Comparison of ENCODE assay signal across 37 cellular contexts in the genomic region with DNA sequence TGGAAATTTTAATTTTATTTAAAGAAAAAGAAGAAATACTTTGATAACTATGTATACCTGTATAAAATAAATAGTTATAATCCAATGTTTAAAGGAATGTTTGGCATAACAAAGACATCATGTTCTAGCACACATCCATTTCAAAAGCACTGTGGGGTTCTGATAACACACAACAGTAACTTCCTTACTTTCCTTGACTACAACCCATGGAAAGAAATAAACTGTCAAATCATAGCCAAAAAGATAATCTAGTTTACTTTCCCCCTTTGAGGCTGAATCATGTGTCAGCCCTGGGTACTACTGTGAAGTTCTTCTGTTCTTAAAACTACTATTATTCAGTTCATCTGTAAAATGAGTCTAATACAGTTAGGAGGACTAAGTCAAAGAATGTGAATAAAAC.
"Had no signal": no experiment of that assay in that cellular context is flagged by ENCODE, and none has a peak within 500 bp of the region (broad histone marks: within the 10 kb centered on the region; RNA-seq: fewer than 3 reads in every experiment).

No MANE protein-coding gene starts in this region.

- ATAC-seq: activated CD4-positive, alpha-beta T cell treated with anti-CD3 and anti-CD28 coated beads for 36 hours; activated CD4-positive, CD25-positive, alpha-beta regulatory T cell treated with anti-CD3 and anti-CD28 coated beads, Interleukin-2, amount 50 U/mL, for 24 hours; activated CD8-positive, alpha-beta memory T cell treated with anti-CD3 and anti-CD28 coated beads, Interleukin-2, amount 10 ng/mL, durations not matched to agents 7 days and 5 days; activated CD8-positive, alpha-beta T cell treated with anti-CD3 and anti-CD28 coated beads, Interleukin-2, amount 10 ng/mL, durations not matched to agents 7 days and 5 days; activated naive CD8-positive, alpha-beta T cell treated with anti-CD3 and anti-CD28 coated beads, Interleukin-2, amount 50 U/mL, for 24 hours; WTC11 had no signal

- H3K36me3 Mint-ChIP-seq: activated CD8-positive, alpha-beta memory T cell treated with anti-CD3 and anti-CD28 coated beads, Interleukin-2, amount 10 ng/mL, durations not matched to agents 7 days and 5 days; activated naive CD4-positive, alpha-beta T cell treated with anti-CD3 and anti-CD28 coated beads, Interleukin-2, amount 10 ng/mL, durations not matched to agents 7 days and 5 days; activated naive CD4-positive, alpha-beta T cell treated with anti-CD3 and anti-CD28 coated beads, Interleukin-2, amount 50 U/mL, for 24 hours; activated naive CD8-positive, alpha-beta T cell; activated naive CD8-positive, alpha-beta T cell treated with anti-CD3 and anti-CD28 coated beads, Interleukin-2, amount 10 ng/mL, durations not matched to agents 7 days and 5 days had no signal

- H3K27ac ChIP-seq: ascending aorta, brain microvascular endothelial cell, breast epithelium, WERI-Rb-1 had no signal

- H3K9me3 Mint-ChIP-seq: activated CD4-positive, alpha-beta memory T cell treated with anti-CD3 and anti-CD28 coated beads, Interleukin-2, amount 10 ng/mL, durations not matched to agents 7 days and 5 days; activated CD4-positive, alpha-beta T cell treated with anti-CD3 and anti-CD28 coated beads, Interleukin-2, amount 10 ng/mL, durations not matched to agents 7 days and 5 days; activated naive CD4-positive, alpha-beta T cell treated with anti-CD3 and anti-CD28 coated beads, Interleukin-2, amount 10 ng/mL, durations not matched to agents 7 days and 5 days; activated naive CD4-positive, alpha-beta T cell treated with anti-CD3 and anti-CD28 coated beads, Interleukin-2, amount 50 U/mL, for 24 hours; activated naive CD8-positive, alpha-beta T cell treated with anti-CD3 and anti-CD28 coated beads, Interleukin-2, amount 10 ng/mL, durations not matched to agents 7 days and 5 days; activated naive CD8-positive, alpha-beta T cell treated with anti-CD3 and anti-CD28 coated beads, Interleukin-2, amount 50 U/mL, for 24 hours; activated T-cell treated with anti-CD3 and anti-CD28 coated beads, Interleukin-2, amount 50 U/mL, for 24 hours; activated T-helper 2 cell treated with anti-CD3 and anti-CD28 coated beads, Interferon-gamma antibody, Interleukin-2, Interleukin-4, amounts not matched to agents 10 μg/mL and 5 μg/mL and 100 μg/mL, durations not matched to agents 14 hours and 24 hours and 36 hours; T-helper 1 cell treated with Interleukin-12 subunit alpha and Interleukin-12 subunit beta and Interleukin-4 antibody, amounts not matched to agents 30 μg/mL and 1 μg/mL, for 36 hours; T-helper 2 cell treated with Interferon-gamma antibody and Interleukin-4, amounts not matched to agents 5 μg/mL and 100 μg/mL, for 36 hours had no signal

- H3K4me1 Mint-ChIP-seq: activated CD4-positive, alpha-beta memory T cell treated with anti-CD3 and anti-CD28 coated beads, Interleukin-2, amount 10 ng/mL, durations not matched to agents 7 days and 5 days; activated CD4-positive, alpha-beta T cell treated with anti-CD3 and anti-CD28 coated beads for 36 hours; activated CD4-positive, alpha-beta T cell treated with anti-CD3 and anti-CD28 coated beads, Interleukin-2, amount 10 ng/mL, durations not matched to agents 7 days and 5 days; activated CD8-positive, alpha-beta memory T cell treated with anti-CD3 and anti-CD28 coated beads, Interleukin-2, amount 10 ng/mL, durations not matched to agents 7 days and 5 days; activated naive CD4-positive, alpha-beta T cell treated with anti-CD3 and anti-CD28 coated beads, Interleukin-2, amount 10 ng/mL, durations not matched to agents 7 days and 5 days; activated naive CD4-positive, alpha-beta T cell treated with anti-CD3 and anti-CD28 coated beads, Interleukin-2, amount 50 U/mL, for 24 hours; activated naive CD8-positive, alpha-beta T cell treated with anti-CD3 and anti-CD28 coated beads, Interleukin-2, amount 10 ng/mL, durations not matched to agents 7 days and 5 days; activated naive CD8-positive, alpha-beta T cell treated with anti-CD3 and anti-CD28 coated beads, Interleukin-2, amount 50 U/mL, for 24 hours; WTC11 had no signal

- DNase-seq: activated CD4-positive, alpha-beta memory T cell treated with anti-CD3 and anti-CD28 coated beads, Interleukin-2, amount 10 ng/mL, durations not matched to agents 7 days and 5 days; activated CD4-positive, alpha-beta T cell treated with anti-CD3 and anti-CD28 coated beads for 1 hour; activated CD4-positive, alpha-beta T cell treated with anti-CD3 and anti-CD28 coated beads for 36 hours; activated CD4-positive, alpha-beta T cell treated with anti-CD3 and anti-CD28 coated beads for 48 hours; activated CD4-positive, alpha-beta T cell treated with anti-CD3 and anti-CD28 coated beads, Interleukin-2, amount 10 ng/mL, durations not matched to agents 7 days and 5 days; activated CD4-positive, alpha-beta T cell treated with anti-CD3 and anti-CD28 coated beads, Interleukin-2, amount 50 U/mL, for 48 hours; activated CD4-positive, CD25-positive, alpha-beta regulatory T cell; activated CD8-positive, alpha-beta memory T cell treated with anti-CD3 and anti-CD28 coated beads for 24 hours; activated CD8-positive, alpha-beta memory T cell treated with anti-CD3 and anti-CD28 coated beads, Interleukin-2, amount 10 ng/mL, durations not matched to agents 7 days and 5 days; activated CD8-positive, alpha-beta memory T cell treated with anti-CD3 and anti-CD28 coated beads, Interleukin-2, amount 50 U/mL, for 48 hours; activated CD8-positive, alpha-beta T cell treated with anti-CD3 and anti-CD28 coated beads, Interleukin-2, amount 10 ng/mL, durations not matched to agents 7 days and 5 days; activated effector memory CD4-positive, alpha-beta T cell treated with Interleukin-2 at 50 U/mL for 16 hours; activated gamma-delta T cell; activated naive CD4-positive, alpha-beta T cell treated with anti-CD3 and anti-CD28 coated beads, Interleukin-2, amount 10 ng/mL, durations not matched to agents 7 days and 5 days; activated naive CD4-positive, alpha-beta T cell treated with Interleukin-2 at 50 U/mL for 16 hours; activated naive CD8-positive, alpha-beta T cell treated with anti-CD3 and anti-CD28 coated beads, Interleukin-2, amount 10 ng/mL, durations not matched to agents 7 days and 5 days; activated naive CD8-positive, alpha-beta T cell treated with anti-CD3 and anti-CD28 coated beads, Interleukin-2, amount 50 U/mL, for 24 hours; activated T-cell treated with anti-CD3 and anti-CD28 coated beads, Interleukin-2, amount 50 U/mL, for 24 hours; activated T-cell treated with anti-CD3 and anti-CD28 coated beads, Interleukin-2, amount 50 U/mL, for 48 hours; amygdala; anterior cingulate cortex; brain microvascular endothelial cell; central memory CD4-positive, alpha-beta T cell; T-helper 2 cell; T-helper 9 cell; WERI-Rb-1 had no signal

- FAIRE-seq: colon, TTC549 had no signal

- H3K4me3 Mint-ChIP-seq: activated CD4-positive, alpha-beta memory T cell treated with anti-CD3 and anti-CD28 coated beads, Interleukin-2, amount 10 ng/mL, durations not matched to agents 7 days and 5 days; activated CD4-positive, alpha-beta T cell treated with anti-CD3 and anti-CD28 coated beads for 36 hours; activated CD4-positive, alpha-beta T cell treated with anti-CD3 and anti-CD28 coated beads, Interleukin-2, amount 10 ng/mL, durations not matched to agents 7 days and 5 days; activated CD8-positive, alpha-beta memory T cell treated with anti-CD3 and anti-CD28 coated beads, Interleukin-2, amount 10 ng/mL, durations not matched to agents 7 days and 5 days; activated CD8-positive, alpha-beta T cell treated with anti-CD3 and anti-CD28 coated beads, Interleukin-2, amount 10 ng/mL, durations not matched to agents 7 days and 5 days; activated naive CD4-positive, alpha-beta T cell treated with anti-CD3 and anti-CD28 coated beads, Interleukin-2, amount 10 ng/mL, durations not matched to agents 7 days and 5 days; activated naive CD4-positive, alpha-beta T cell treated with anti-CD3 and anti-CD28 coated beads, Interleukin-2, amount 50 U/mL, for 24 hours; activated naive CD8-positive, alpha-beta T cell; activated naive CD8-positive, alpha-beta T cell treated with anti-CD3 and anti-CD28 coated beads, Interleukin-2, amount 10 ng/mL, durations not matched to agents 7 days and 5 days; activated naive CD8-positive, alpha-beta T cell treated with anti-CD3 and anti-CD28 coated beads, Interleukin-2, amount 50 U/mL, for 24 hours; activated T-cell treated with anti-CD3 and anti-CD28 coated beads, Interleukin-2, amount 50 U/mL, for 24 hours; T-helper 1 cell treated with Interleukin-12 subunit alpha and Interleukin-12 subunit beta and Interleukin-4 antibody, amounts not matched to agents 30 μg/mL and 1 μg/mL, for 36 hours; T-helper 2 cell treated with Interferon-gamma antibody and Interleukin-4, amounts not matched to agents 5 μg/mL and 100 μg/mL, for 36 hours; WTC11 had no signal

- H3K27ac Mint-ChIP-seq: activated CD4-positive, alpha-beta memory T cell treated with anti-CD3 and anti-CD28 coated beads, Interleukin-2, amount 10 ng/mL, durations not matched to agents 7 days and 5 days; activated CD4-positive, alpha-beta T cell treated with anti-CD3 and anti-CD28 coated beads for 36 hours; activated CD4-positive, alpha-beta T cell treated with anti-CD3 and anti-CD28 coated beads, Interleukin-2, amount 10 ng/mL, durations not matched to agents 7 days and 5 days; activated CD8-positive, alpha-beta memory T cell treated with anti-CD3 and anti-CD28 coated beads, Interleukin-2, amount 10 ng/mL, durations not matched to agents 7 days and 5 days; activated CD8-positive, alpha-beta T cell treated with anti-CD3 and anti-CD28 coated beads, Interleukin-2, amount 10 ng/mL, durations not matched to agents 7 days and 5 days; activated naive CD4-positive, alpha-beta T cell treated with anti-CD3 and anti-CD28 coated beads, Interleukin-2, amount 10 ng/mL, durations not matched to agents 7 days and 5 days; activated naive CD4-positive, alpha-beta T cell treated with anti-CD3 and anti-CD28 coated beads, Interleukin-2, amount 50 U/mL, for 24 hours; activated naive CD8-positive, alpha-beta T cell; activated naive CD8-positive, alpha-beta T cell treated with anti-CD3 and anti-CD28 coated beads, Interleukin-2, amount 10 ng/mL, durations not matched to agents 7 days and 5 days; activated naive CD8-positive, alpha-beta T cell treated with anti-CD3 and anti-CD28 coated beads, Interleukin-2, amount 50 U/mL, for 24 hours; activated T-cell treated with anti-CD3 and anti-CD28 coated beads, Interleukin-2, amount 50 U/mL, for 24 hours; activated T-helper 2 cell treated with anti-CD3 and anti-CD28 coated beads, Interferon-gamma antibody, Interleukin-2, Interleukin-4, amounts not matched to agents 10 μg/mL and 5 μg/mL and 100 μg/mL, durations not matched to agents 14 hours and 24 hours and 36 hours; T-helper 1 cell treated with Interleukin-12 subunit alpha and Interleukin-12 subunit beta and Interleukin-4 antibody, amounts not matched to agents 30 μg/mL and 1 μg/mL, for 36 hours; T-helper 2 cell treated with Interferon-gamma antibody and Interleukin-4, amounts not matched to agents 5 μg/mL and 100 μg/mL, for 36 hours; WTC11 had no signal

- H3K27me3 Mint-ChIP-seq: activated naive CD4-positive, alpha-beta T cell treated with anti-CD3 and anti-CD28 coated beads, Interleukin-2, amount 10 ng/mL, durations not matched to agents 7 days and 5 days; activated naive CD8-positive, alpha-beta T cell; activated naive CD8-positive, alpha-beta T cell treated with anti-CD3 and anti-CD28 coated beads, Interleukin-2, amount 10 ng/mL, durations not matched to agents 7 days and 5 days; activated naive CD8-positive, alpha-beta T cell treated with anti-CD3 and anti-CD28 coated beads, Interleukin-2, amount 50 U/mL, for 24 hours had no signal
